9 cellular contexts compared by ENCODE assay signal in genomic region chr9:97220894-97221477, GRCh38.
A peak's percentile ranks its signal among the peaks of the same experiment; 100 is the strongest.
DNase-seq lines count a peak whose midpoint lies in the region; ATAC-seq and TF ChIP-seq lines count a peak whose summit lies in the region.
"Had no signal": no experiment of that assay in that cellular context is flagged by ENCODE, and none has a peak within 500 bp of the region (broad histone marks: within the 10 kb centered on the region; RNA-seq: fewer than 3 reads in every experiment).

No MANE protein-coding gene starts in this region.

- H3K36me3 ChIP-seq in heart right ventricle = no peaks in the 10 kb centered on the region
- H3K36me3 ChIP-seq: neutrophil had no signal

- intact Hi-C loops in heart right ventricle (cut with DNase I) = no loop called here

- H3K27ac ChIP-seq in heart right ventricle = no peak overlapping the region
- H3K27ac ChIP-seq: neutrophil had no signal

- peak overlapping the region in 7 of 10 donors; percentile 38 to 51 (median 46) for H3K4me3 ChIP-seq in heart right ventricle

- 2 to 4% methylated on average over 44 of the region's 44 CpGs for WGBS in heart right ventricle, 2 donors

- peak; percentile 19 for DNase-seq in GM13976 (ENCODE audit: low spot score)
- DNase-seq in activated CD8-positive, alpha-beta memory T cell treated with anti-CD3 and anti-CD28 coated beads, Interleukin-2, amount 50 U/mL, for 4 hours = peak; percentile 14
- DNase-seq in heart right ventricle = peak in 1 of 2 donors; percentile 10
- peak; percentile 62 for DNase-seq in retina
- no peak for DNase-seq in NCI-H2081 treated with DMSO at 0.1 percent for 48 hours (lab: John Stamatoyannopoulos, UW)

- TF ChIP-seq CTCF in GM13976 (IDR thresholded peaks at IDR 0.05; ENCODE audit: borderline replicate concordance, control extremely low read depth, extremely low read depth, insufficient read depth, missing control alignments) = no peak
- TF ChIP-seq CTCF in heart right ventricle (IDR thresholded peaks at IDR 0.05) = no peak

- in situ Hi-C loops in GM13976 (cut with MboI; ENCODE audit: low sequenced_read_pairs, unreplicated experiment) = no loop called here

- peak in 7 of 8 donors; percentile 25 to 57 (median 44) for ATAC-seq in heart right ventricle
- no peak for ATAC-seq in HG02970 (IDR thresholded peaks at IDR 0.05; ENCODE audit: low FRiP score, unreplicated experiment)
- no peak for ATAC-seq in GM19395 (IDR thresholded peaks at IDR 0.05; ENCODE audit: unreplicated experiment)
- ATAC-seq in HG02840 (IDR thresholded peaks at IDR 0.05; ENCODE audit: low FRiP score, unreplicated experiment) = no peak

- H3K9me3 ChIP-seq in heart right ventricle = no peaks in the 10 kb centered on the region
- H3K9me3 ChIP-seq: neutrophil had no signal

- peaks cover 0 to 74% (median 60%) of the 10 kb centered on the region in 7 donors for H3K27me3 ChIP-seq in heart right ventricle

- H3K4me1 ChIP-seq in heart right ventricle = peaks cover 0 to 19% (median 13%) of the 10 kb centered on the region in 9 donors

Comparison
In these comparisons a context has a peak if more than half of its experiments do, and no peak if none do; other contexts are left out.
1. ATAC-seq: peak in heart right ventricle (7 of 8); none in HG02970 (single experiment), GM19395 (single experiment) and HG02840 (single experiment).